In the genomic region with DNA sequence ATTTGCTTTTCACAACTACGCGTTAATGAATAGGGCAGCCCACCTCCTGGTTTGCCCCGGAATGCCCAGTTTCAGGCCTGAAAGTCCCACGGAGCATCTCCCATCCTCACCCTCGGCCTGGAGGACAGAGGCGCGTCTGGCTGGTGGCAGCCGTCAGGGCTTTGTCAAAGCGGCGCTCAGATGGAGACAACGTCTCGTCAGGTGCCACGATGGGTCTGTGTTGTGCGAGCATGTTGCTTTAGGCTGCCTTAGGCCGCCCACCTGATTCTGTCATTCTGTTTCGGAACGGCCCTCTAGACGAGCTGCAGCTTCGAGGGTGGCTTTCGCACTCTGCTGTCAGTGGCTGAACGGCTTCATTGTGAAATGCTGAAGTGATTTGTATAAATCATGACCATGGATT, we compare ENCODE assay signal across 14 cellular contexts. TPM values are rescaled to one million over a fixed set of nuclear protein-coding genes. Genes with fewer than 3 reads are reported as not detected.
"Had no signal": no experiment of that assay in that cellular context is flagged by ENCODE, and none has a peak within 500 bp of the region (broad histone marks: within the 10 kb centered on the region; RNA-seq: fewer than 3 reads in every experiment).

No MANE protein-coding gene starts in this region.

- DNase-seq: cerebellar nuclear complex; effector CD4-positive, alpha-beta T cell; naive B cell; sigmoid colon; stimulated activated naive B cell treated with anti-CD40 and anti-IgM and Interleukin-4, amounts not matched to agents 10 μg/mL and 1 μg/mL and 100 μg/mL, for 72 hours had no signal

- H3K4me3 ChIP-seq: left lung, lung, prostate gland, thoracic aorta, vagina had no signal

- H3K27me3 ChIP-seq: vagina had no signal

- ATAC-seq: natural killer cell treated with Interleukin-12 subunit alpha and Interleukin-12 subunit beta and Interleukin-15 and Interleukin-18, amount 100 ng/mL, for 72 hours; stimulated activated naive B cell treated with anti-CD40 and anti-IgM and Interleukin-4, amounts not matched to agents 10 μg/mL and 1 μg/mL and 100 μg/mL, for 72 hours had no signal

- H3K4me1 ChIP-seq: left lung, parathyroid adenoma, prostate gland, sigmoid colon, tibial nerve, vagina had no signal

- H3K9me3 ChIP-seq: left lung, prostate gland, sigmoid colon, thoracic aorta, tibial nerve, vagina had no signal

- H3K27ac ChIP-seq: left lung, parathyroid adenoma, prostate gland, sigmoid colon, thoracic aorta, tibial nerve, vagina had no signal

- H3K36me3 ChIP-seq: left lung, prostate gland, sigmoid colon, thoracic aorta, tibial nerve, vagina had no signal

RNA-seq across cellular contexts. Expression of a gene that starts 39.4 kb away (rescaled TPM):
- total RNA-seq: skeletal muscle tissue, thoracic aorta, vagina had no signal
